In the genomic region with DNA sequence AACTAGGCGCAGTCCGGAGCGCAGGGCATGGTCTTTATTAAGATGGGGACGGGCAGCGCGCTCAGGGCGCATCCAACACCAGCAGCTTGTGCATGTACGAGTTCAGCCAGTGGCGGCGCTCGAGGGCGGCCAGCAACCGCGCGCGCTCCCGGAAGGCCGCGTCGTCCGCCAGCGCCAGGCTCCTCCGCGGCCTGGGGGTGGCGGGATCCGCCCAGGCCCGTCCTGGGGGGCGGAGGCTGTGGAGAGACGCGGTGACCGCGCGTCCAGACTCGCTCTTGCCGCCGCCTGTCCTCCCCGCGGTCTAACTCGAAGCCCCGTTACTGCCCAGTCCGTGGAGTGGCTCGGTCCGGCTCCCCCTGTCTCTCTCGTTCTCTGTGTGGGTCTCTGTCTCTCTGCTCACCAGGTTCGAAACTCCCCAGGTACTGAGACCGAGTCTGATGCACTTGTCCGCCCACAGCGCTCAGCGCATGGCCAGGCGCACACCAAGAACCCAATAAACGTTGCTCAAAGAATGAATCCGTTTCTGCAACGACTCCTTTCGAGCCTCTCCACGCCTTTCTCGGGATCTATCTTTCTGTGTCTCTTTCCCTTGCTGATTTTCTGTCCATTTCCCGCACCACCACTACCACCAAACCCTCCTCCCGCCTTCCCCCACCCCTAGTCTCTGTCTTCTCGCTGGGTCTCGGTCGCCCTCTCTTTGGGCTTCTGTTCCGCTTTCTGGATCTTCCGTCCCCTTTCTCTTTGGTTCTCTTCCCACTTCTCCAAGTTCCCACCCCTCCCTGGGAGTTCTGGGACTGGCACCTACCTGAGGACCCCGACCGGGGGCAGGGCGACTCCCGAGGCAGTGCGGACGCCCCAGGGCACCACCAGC, we compare ENCODE assay signal across 6 cellular contexts. TPM values are rescaled to one million over a fixed set of nuclear protein-coding genes. Genes with fewer than 3 reads are reported as not detected.
DNase-seq lines count a peak whose midpoint lies in the region; ATAC-seq and TF ChIP-seq lines count a peak whose summit lies in the region.

No MANE protein-coding gene starts in this region.

- TF ChIP-seq CTCF in Caco-2 (IDR thresholded peaks at IDR 0.05; ENCODE audit: insufficient read depth in 1 of 2, low read depth in 1 of 2, low read length in 1 of 2, severe bottlenecking in 1 of 2, unreplicated experiment in 1 of 2), result peak; percentile 29 to 51
- TF ChIP-seq CTCF in progenitor cell of endocrine pancreas (IDR thresholded peaks at IDR 0.05; ENCODE audit: unreplicated experiment), result peak; percentile 59

- no TSS peak for BruUV-seq in Caco-2 (replicated peaks; lab: Mats Ljungman, UMichigan)

- H3K27me3 Mint-ChIP-seq in Caco-2 (ENCODE audit: insufficient read depth, unreplicated experiment) (peaks cover 62% of the 10 kb centered on the region), progenitor cell of endocrine pancreas (peaks cover 93% of the 10 kb centered on the region)

- peaks cover 34% of the 10 kb centered on the region for H3K4me1 Mint-ChIP-seq in Caco-2 (ENCODE audit: low read depth, unreplicated experiment)
- peaks cover 8% of the 10 kb centered on the region for H3K4me1 Mint-ChIP-seq in progenitor cell of endocrine pancreas (ENCODE audit: low read depth)

- H3K9me3 Mint-ChIP-seq in Caco-2 (ENCODE audit: unreplicated experiment) (no peaks in the 10 kb centered on the region), progenitor cell of endocrine pancreas (ENCODE audit: low read depth) (no peaks in the 10 kb centered on the region)

- peak overlapping the region; percentile 60 for H3K4me3 Mint-ChIP-seq in Caco-2 (ENCODE audit: unreplicated experiment)
- H3K4me3 Mint-ChIP-seq in progenitor cell of endocrine pancreas (ENCODE audit: low read depth), result no peak overlapping the region

- H3K36me3 Mint-ChIP-seq in Caco-2 (ENCODE audit: insufficient read depth, unreplicated experiment), result peaks cover 6% of the 10 kb centered on the region
- H3K36me3 Mint-ChIP-seq in progenitor cell of endocrine pancreas (ENCODE audit: insufficient read depth), result no peaks in the 10 kb centered on the region

- H3K27me3 ChIP-seq in Caco-2 (replicated peaks; ENCODE audit: control insufficient read depth, insufficient read depth, low read length), result peaks cover 2% of the 10 kb centered on the region; the same call in 1 of the 2 replicates

- POLR2A ChIA-PET in Caco-2 (lab: Charles Lee), result no interaction called here

- no peak overlapping the region for H3K4me3 ChIP-seq in Caco-2 (ENCODE audit: low read depth, low read length)

- no peaks in the 10 kb centered on the region for H3K36me3 ChIP-seq in Caco-2 (ENCODE audit: control insufficient read depth, insufficient read depth, low read length)

- CTCF ChIA-PET in Caco-2 (lab: Charles Lee), result interaction anchor here (0.6 kb wide), 1 partner anchor 37 kb away, joined by 5 read pairs; no protein-coding TSS in a partner anchor

- H3K4me1 ChIP-seq in Caco-2, result peaks cover 29% of the 10 kb centered on the region

- H3K27ac Mint-ChIP-seq in Caco-2 (ENCODE audit: unreplicated experiment) (no peak overlapping the region), progenitor cell of endocrine pancreas (no peak overlapping the region)

- intact Hi-C loops in Caco-2 (cut with micrococcal nuclease; ENCODE audit: unreplicated experiment), result no loop called here

- H3K9me3 ChIP-seq in Caco-2, result no peaks in the 10 kb centered on the region

- DNase-seq in Caco-2 (peak in 1 of 2 experiments; percentile 58), NCI-H345 treated with DMSO at 0.1 percent for 48 hours (lab: John Stamatoyannopoulos, UW; ENCODE audit: unreplicated experiment) (peak; percentile 37), cerebellar cortex (ENCODE audit: low spot score) (peak; percentile 77), progenitor cell of endocrine pancreas (ENCODE audit: low spot score, unreplicated experiment) (no peak)
- no peak for DNase-seq in NK-92 treated with Interleukin-12 subunit alpha and Interleukin-12 subunit beta, amount 100 ng/mL, for 24 hours (lab: John Stamatoyannopoulos, UW)

- no peak for ATAC-seq in HG03175 (IDR thresholded peaks at IDR 0.05; ENCODE audit: unreplicated experiment)

RNA-seq across cellular contexts. Expression of a gene that starts 0.6 kb away (rescaled TPM):
- total RNA-seq in Caco-2 (2022), result not detected in 2 replicates
- not detected in 2 replicates for total RNA-seq in progenitor cell of endocrine pancreas

RNA-seq across cellular contexts. Expression of a gene that starts 2.5 kb away (rescaled TPM):
- total RNA-seq in Caco-2 (2022), result 0.25 TPM in 1 of 2 replicates, not detected in the other
- not detected in 2 replicates for total RNA-seq in progenitor cell of endocrine pancreas

RNA-seq across cellular contexts. Expression of a gene that starts 18.7 kb away (rescaled TPM):
- total RNA-seq in Caco-2 (2022) (0.21 and 0.36 TPM in 2 replicates), progenitor cell of endocrine pancreas (0.29 TPM in 2 replicates)

RNA-seq across cellular contexts. Expression of a gene that starts 29.0 kb away (rescaled TPM):
- total RNA-seq in Caco-2 (2022) (150 and 167 TPM in 2 replicates), progenitor cell of endocrine pancreas (125 TPM in 2 replicates)

RNA-seq across cellular contexts. Expression of a gene that starts 30.4 kb away (rescaled TPM):
- total RNA-seq in Caco-2 (2022) (42.1 and 45.0 TPM in 2 replicates), progenitor cell of endocrine pancreas (44.2 and 46.0 TPM in 2 replicates)

Comparison
In these comparisons a context has a peak if more than half of its experiments do, and no peak if none do; other contexts are left out.
1. DNase-seq: peak in NCI-H345 treated with DMSO at 0.1 percent for 48 hours (single experiment) and cerebellar cortex (single experiment); none in progenitor cell of endocrine pancreas (single experiment) and NK-92 treated with Interleukin-12 subunit alpha and Interleukin-12 subunit beta, amount 100 ng/mL, for 24 hours (single experiment).